In the genomic region with DNA sequence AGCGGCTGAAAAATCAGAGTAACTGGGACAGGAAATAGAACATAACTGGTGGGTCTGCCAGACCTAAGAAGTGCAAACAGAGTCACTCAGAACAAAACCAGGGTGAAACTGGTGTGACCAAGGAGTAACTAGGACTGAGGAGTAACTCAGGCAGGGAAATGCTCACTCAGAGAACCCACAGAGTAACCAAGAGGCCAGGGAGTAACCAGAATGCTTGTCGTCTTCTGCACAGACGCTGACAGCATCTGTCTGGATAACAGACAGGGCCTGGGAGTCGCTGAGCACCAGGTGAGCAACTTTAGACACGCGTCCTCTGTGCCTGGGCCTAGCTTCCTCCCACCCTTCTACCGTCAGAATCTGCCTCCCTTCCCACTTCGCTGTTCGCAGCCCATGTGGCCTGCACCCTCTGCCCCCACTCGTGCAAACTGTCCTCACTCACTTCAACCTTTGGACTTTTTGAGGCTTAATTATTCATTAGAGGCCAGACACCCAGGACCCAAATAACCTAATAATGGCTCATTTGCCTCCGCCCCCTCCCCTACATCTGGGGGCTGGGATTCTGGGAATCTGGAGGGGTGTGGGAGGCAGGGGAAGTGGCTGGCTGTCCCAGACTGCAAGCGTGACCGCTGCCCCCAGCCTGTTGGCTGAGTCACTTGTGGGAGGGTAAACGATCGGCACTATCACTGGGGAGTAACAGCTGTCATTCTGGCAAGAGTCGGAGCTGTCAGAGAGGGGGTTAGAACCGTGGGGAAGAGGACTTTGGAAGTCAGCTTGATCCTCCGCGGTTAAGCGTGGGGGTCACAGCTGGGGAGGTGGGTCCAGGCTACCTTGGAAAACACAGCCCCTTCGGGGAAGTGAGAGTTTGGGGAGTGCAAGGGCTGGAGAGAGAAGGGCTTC, we compare ENCODE assay signal across 8 cellular contexts. TPM values are rescaled to one million over a fixed set of nuclear protein-coding genes. Genes with fewer than 3 reads are reported as not detected.
DNase-seq lines count a peak whose midpoint lies in the region; ATAC-seq and TF ChIP-seq lines count a peak whose summit lies in the region.

No MANE protein-coding gene starts in this region.

- H3K27me3 ChIP-seq in SK-N-SH (ENCODE audit: insufficient read depth), result no peaks in the 10 kb centered on the region; the same call in 1 of the 2 replicates
- no peaks in the 10 kb centered on the region for H3K27me3 ChIP-seq in ascending aorta

- DNase-seq in CD1c-positive myeloid dendritic cell (ENCODE audit: extremely low spot score) (peak; percentile 92), SK-N-SH (peak; percentile 68), ascending aorta (ENCODE audit: low spot score in 2 of 2) (peak in 1 of 2 donors; percentile 69), iris pigment epithelial cell (ENCODE audit: low read depth) (peak; percentile 59), HPDE6-E6E7 (ENCODE audit: extremely low spot score) (no peak)
- peak in 3 of 4 experiments; percentile 18 to 30 (median 26) for DNase-seq in stimulated activated CD4-positive, alpha-beta T cell treated with anti-CD3 and anti-CD28 coated beads, Interleukin-1b, Interleukin-23, amount 100 ng/mL, for 24 hours (ENCODE audit: low read depth in 4 of 4, low spot score in 1 of 4)

- peaks cover 0 to 17% of the 10 kb centered on the region in 2 experiments; a peak in 1 of 4 replicates for H3K4me1 ChIP-seq in SK-N-SH (ENCODE audit: control insufficient read depth in 1 of 2, insufficient read depth in 2 of 2, low read depth in 1 of 2, low read length in 1 of 2)
- peaks cover 3 to 7% of the 10 kb centered on the region in 2 donors for H3K4me1 ChIP-seq in ascending aorta

- H3K4me3 ChIP-seq in SK-N-SH (ENCODE audit: low read depth in 2 of 2, low read length in 1 of 2) (peak overlapping the region; percentile 37 to 48), ascending aorta (peak overlapping the region; percentile 33 to 67)

- no peak overlapping the region for H3K9ac ChIP-seq in SK-N-SH

- H3F3A ChIP-seq in SK-N-SH (replicated peaks; ENCODE audit: insufficient read depth), result no peaks in the 10 kb centered on the region

- H3K27ac ChIP-seq in SK-N-SH (ENCODE audit: low read depth in 2 of 2, low read length in 1 of 2) (no peak overlapping the region), ascending aorta (no peak overlapping the region)

- ATAC-seq in GM19372 (IDR thresholded peaks at IDR 0.05; ENCODE audit: low read depth, unreplicated experiment), result peak; percentile 59
- ATAC-seq in HG03432 (IDR thresholded peaks at IDR 0.05; ENCODE audit: unreplicated experiment), result peak; percentile 88

- H3K9me3 ChIP-seq in SK-N-SH, result no peaks in the 10 kb centered on the region
- no peaks in the 10 kb centered on the region for H3K9me3 ChIP-seq in ascending aorta

- TF ChIP-seq CTCF in SK-N-SH (IDR thresholded peaks at IDR 0.05), result no peak
- TF ChIP-seq CTCF in ascending aorta (IDR thresholded peaks at IDR 0.05), result no peak

- CTCF ChIA-PET in SK-N-SH (lab: Yijun Ruan, JAX), result interaction anchor here (0.6 to 10.1 kb wide), 11 partner anchors 9 to 274 kb away, joined by 3 to 135 read pairs (median 4); no protein-coding TSS in a partner anchor

- H3K36me3 ChIP-seq in SK-N-SH (replicated peaks in 1 of 2; ENCODE audit: control insufficient read depth in 1 of 2, insufficient read depth in 2 of 2, low read length in 1 of 2) (no peaks in the 10 kb centered on the region), ascending aorta (no peaks in the 10 kb centered on the region)

- intact Hi-C loops in ascending aorta (cut with DNase I), result no loop called here

- H3K4me2 ChIP-seq in SK-N-SH, result peak overlapping the region; percentile 82

- H2AFZ ChIP-seq in SK-N-SH (ENCODE audit: low read depth), result peak overlapping the region; percentile 95

- WGBS in SK-N-SH (ENCODE audit: low lambda C conversion rate), result 50% methylated on average over 21 of the region's 21 CpGs

- H4K20me1 ChIP-seq in SK-N-SH (ENCODE audit: insufficient read depth), result no peaks in the 10 kb centered on the region

- TF ChIP-seq EP300 in SK-N-SH (IDR thresholded peaks at IDR 0.05; ENCODE audit: borderline replicate concordance in 1 of 2, low read depth in 1 of 2, low read length in 1 of 2), result no peak

- POLR2A ChIA-PET in SK-N-SH (lab: Yijun Ruan, JAX), result interaction anchor here (0.6 kb wide), 1 partner anchor 10 kb away, joined by 3 read pairs; no protein-coding TSS in a partner anchor

- TF ChIP-seq RAD21 in SK-N-SH (IDR thresholded peaks at IDR 0.05; ENCODE audit: low read length), result no peak

- no peaks in the 10 kb centered on the region for H3K9me2 ChIP-seq in SK-N-SH

- no peaks in the 10 kb centered on the region for H3K79me2 ChIP-seq in SK-N-SH (ENCODE audit: insufficient read depth)

TF ChIP-seq in SK-N-SH, 30 proteins besides CTCF, POLR2A, EP300 and RAD21:
- TF ChIP-seq GABPA (IDR thresholded peaks at IDR 0.05; ENCODE audit: low read depth), result no peak
- TF ChIP-seq FOSL2 (IDR thresholded peaks at IDR 0.05; ENCODE audit: borderline replicate concordance, low read depth), result peak; percentile 25; the same call in 1 of the 2 replicates
- TF ChIP-seq, protein P1, sequence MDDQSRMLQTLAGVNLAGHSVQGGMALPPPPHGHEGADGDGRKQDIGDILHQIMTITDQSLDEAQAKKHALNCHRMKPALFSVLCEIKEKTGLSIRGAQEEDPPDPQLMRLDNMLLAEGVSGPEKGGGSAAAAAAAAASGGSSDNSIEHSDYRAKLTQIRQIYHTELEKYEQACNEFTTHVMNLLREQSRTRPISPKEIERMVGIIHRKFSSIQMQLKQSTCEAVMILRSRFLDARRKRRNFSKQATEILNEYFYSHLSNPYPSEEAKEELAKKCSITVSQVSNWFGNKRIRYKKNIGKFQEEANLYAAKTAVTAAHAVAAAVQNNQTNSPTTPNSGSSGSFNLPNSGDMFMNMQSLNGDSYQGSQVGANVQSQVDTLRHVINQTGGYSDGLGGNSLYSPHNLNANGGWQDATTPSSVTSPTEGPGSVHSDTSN (IDR thresholded peaks at IDR 0.05), result peak; percentile 73

RNA-seq across cellular contexts. Expression of gene AQP3, which starts 0.6 kb away (rescaled TPM):
- 0.52 and 0.64 TPM in 2 replicates for polyA plus RNA-seq in SK-N-SH (2012; rRNA removed)
- 0.49 and 0.55 TPM in 2 replicates for polyA plus RNA-seq in SK-N-SH (2012; cell fraction: cytosol; rRNA removed)
- 0.62 and 0.94 TPM in 2 replicates for polyA plus RNA-seq in SK-N-SH (2012; cell fraction: nucleus; rRNA removed)
- 12.7 TPM for total RNA-seq in ascending aorta

RNA-seq across cellular contexts. Expression of gene NOL6, which starts 27.0 kb away (rescaled TPM):
- 52.2 and 61.3 TPM in 2 replicates for polyA plus RNA-seq in SK-N-SH (2012; rRNA removed)
- polyA plus RNA-seq in SK-N-SH (2012; cell fraction: cytosol; rRNA removed), result 22.6 and 31.3 TPM in 2 replicates
- 99.2 and 107 TPM in 2 replicates for polyA plus RNA-seq in SK-N-SH (2012; cell fraction: nucleus; rRNA removed)
- total RNA-seq in ascending aorta, result 28.6 TPM

RNA-seq across cellular contexts. Expression of gene AQP7, which starts 44.4 kb away (rescaled TPM):
- 0.05 TPM in 1 of 2 replicates, not detected in the other for polyA plus RNA-seq in SK-N-SH (2012; rRNA removed)
- 0.03 and 0.05 TPM in 2 replicates for polyA plus RNA-seq in SK-N-SH (2012; cell fraction: cytosol; rRNA removed)
- polyA plus RNA-seq in SK-N-SH (2012; cell fraction: nucleus; rRNA removed), result 0.09 and 0.17 TPM in 2 replicates
- total RNA-seq in ascending aorta, result 18.9 TPM
